7 cellular contexts compared by ENCODE assay signal in the genomic region with DNA sequence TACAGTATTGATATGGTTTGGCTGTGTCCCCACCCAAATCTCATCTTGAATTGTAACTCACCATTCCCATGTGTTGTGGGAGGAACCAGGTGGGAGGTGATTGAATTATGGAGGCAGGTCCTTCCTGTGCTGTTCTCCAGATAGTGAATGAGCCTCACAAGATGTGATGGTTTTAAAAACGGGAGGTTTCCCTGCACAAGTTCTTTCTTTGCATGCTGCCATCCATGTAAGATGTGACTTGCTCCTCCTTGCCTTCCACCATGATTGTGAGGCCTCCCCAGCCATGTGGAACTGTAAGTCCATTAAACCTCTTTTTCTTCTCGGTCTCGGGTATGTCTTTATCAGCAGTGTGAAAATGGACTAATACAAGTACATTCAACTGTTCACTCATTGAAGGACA. TPM values are rescaled to one million over a fixed set of nuclear protein-coding genes. Genes with fewer than 3 reads are reported as not detected.
DNase-seq lines count a peak whose midpoint lies in the region; ATAC-seq and TF ChIP-seq lines count a peak whose summit lies in the region.
"Not testable (repeated sequence)": the region's sequence is repeated elsewhere in the genome, so short reads cannot be mapped to it uniquely, and the experiment has no call there.

No MANE protein-coding gene starts in this region.

- H3K4me2 ChIP-seq in OCI-LY7 (ENCODE audit: low read length): not testable (repeated sequence)

- TF ChIP-seq CTCF in CD8-positive, alpha-beta T cell (IDR thresholded peaks at IDR 0.05); OCI-LY7 (conservative IDR thresholded peaks at IDR 0.05; ENCODE audit: low read length); nephron progenitor cell (IDR thresholded peaks at IDR 0.05): not testable (repeated sequence)

- DNase-seq in CD8-positive, alpha-beta T cell; activated CD4-positive, alpha-beta T cell treated with anti-CD3 and anti-CD28 coated beads, Interleukin-2, amount 10 ng/mL, durations not matched to agents 24 days and 14 days; central memory CD8-positive, alpha-beta T cell (ENCODE audit: low spot score in 2 of 2); naive B cell; nephron progenitor cell: not testable (repeated sequence)
- peak; percentile 29 for DNase-seq in OCI-LY7 (ENCODE audit: low spot score)

- POLR2A ChIA-PET in CD8-positive, alpha-beta T cell (lab: Charles Lee); OCI-LY7 (lab: Charles Lee): not testable (repeated sequence)

- H3K9me3 Mint-ChIP-seq in CD8-positive, alpha-beta T cell; activated CD4-positive, alpha-beta T cell treated with anti-CD3 and anti-CD28 coated beads, Interleukin-2, amount 10 ng/mL, durations not matched to agents 24 days and 14 days; activated naive CD4-positive, alpha-beta T cell treated with anti-CD3 and anti-CD28 coated beads, Interleukin-2, amount 50 U/mL, for 24 hours; central memory CD8-positive, alpha-beta T cell; naive B cell: not testable (repeated sequence)
- peaks cover 43% of the 10 kb centered on the region for H3K9me3 Mint-ChIP-seq in nephron progenitor cell

- not testable (repeated sequence) for H3K36me3 ChIP-seq in CD8-positive, alpha-beta T cell (ENCODE audit: insufficient read depth, low read length)
- H3K36me3 ChIP-seq in OCI-LY7 (ENCODE audit: insufficient read depth, low read length): peaks cover 14% of the 10 kb centered on the region

- intact Hi-C loops in CD8-positive, alpha-beta T cell (cut with DNase I, micrococcal nuclease): loop anchor here (5.0 to 10.0 kb wide), 11 partner anchors 351 to 1341 kb away; a partner anchor contains a TSS
- intact Hi-C loops in OCI-LY7 (cut with micrococcal nuclease; ENCODE audit: unreplicated experiment): loop anchor here (5.0 to 10.0 kb wide), 4 partner anchors 48 to 682 kb away; no protein-coding TSS in a partner anchor
- intact Hi-C loops in activated CD4-positive, alpha-beta T cell treated with anti-CD3 and anti-CD28 coated beads, Interleukin-2, amount 10 ng/mL, durations not matched to agents 24 days and 14 days (cut with micrococcal nuclease): loop anchor here (5.0 kb wide), 2 partner anchors 252 to 413 kb away; no protein-coding TSS in a partner anchor

- CTCF ChIA-PET in CD8-positive, alpha-beta T cell (lab: Charles Lee); OCI-LY7 (lab: Charles Lee; ENCODE audit: unreplicated experiment): not testable (repeated sequence)

- H3K27me3 ChIP-seq in CD8-positive, alpha-beta T cell (ENCODE audit: insufficient read depth, low read length): not testable (repeated sequence)

- not testable (repeated sequence) for H2AFZ ChIP-seq in OCI-LY7 (ENCODE audit: low read length)

- peaks cover 50% of the 10 kb centered on the region for H3K4me1 Mint-ChIP-seq in CD8-positive, alpha-beta T cell (ENCODE audit: low read depth)
- peaks cover 43% of the 10 kb centered on the region for H3K4me1 Mint-ChIP-seq in activated CD4-positive, alpha-beta T cell treated with anti-CD3 and anti-CD28 coated beads, Interleukin-2, amount 10 ng/mL, durations not matched to agents 24 days and 14 days
- peaks cover 61% of the 10 kb centered on the region for H3K4me1 Mint-ChIP-seq in activated naive CD4-positive, alpha-beta T cell treated with anti-CD3 and anti-CD28 coated beads, Interleukin-2, amount 50 U/mL, for 24 hours
- H3K4me1 Mint-ChIP-seq in central memory CD8-positive, alpha-beta T cell: peaks cover 61% of the 10 kb centered on the region
- H3K4me1 Mint-ChIP-seq in naive B cell (peaks cover 30 to 48% (median 42%) of the 10 kb centered on the region in 3 donors), nephron progenitor cell (peaks cover 33% of the 10 kb centered on the region)

- H3K27ac Mint-ChIP-seq in CD8-positive, alpha-beta T cell: peak overlapping the region; percentile 55
- H3K27ac Mint-ChIP-seq in activated CD4-positive, alpha-beta T cell treated with anti-CD3 and anti-CD28 coated beads, Interleukin-2, amount 10 ng/mL, durations not matched to agents 24 days and 14 days; activated naive CD4-positive, alpha-beta T cell treated with anti-CD3 and anti-CD28 coated beads, Interleukin-2, amount 50 U/mL, for 24 hours; central memory CD8-positive, alpha-beta T cell (ENCODE audit: low read depth); nephron progenitor cell: not testable (repeated sequence)
- H3K27ac Mint-ChIP-seq in naive B cell: peak overlapping the region in 4 of 6 donors; percentile 3 to 88 (median 35)

- H3K27me3 Mint-ChIP-seq in CD8-positive, alpha-beta T cell (ENCODE audit: low read depth); activated CD4-positive, alpha-beta T cell treated with anti-CD3 and anti-CD28 coated beads, Interleukin-2, amount 10 ng/mL, durations not matched to agents 24 days and 14 days; activated naive CD4-positive, alpha-beta T cell treated with anti-CD3 and anti-CD28 coated beads, Interleukin-2, amount 50 U/mL, for 24 hours; central memory CD8-positive, alpha-beta T cell; naive B cell; nephron progenitor cell (ENCODE audit: low read depth, poor library complexity): not testable (repeated sequence)

- H3K4me1 ChIP-seq in CD8-positive, alpha-beta T cell (ENCODE audit: insufficient read depth, low read length): peaks cover 15% of the 10 kb centered on the region
- H3K4me1 ChIP-seq in OCI-LY7 (ENCODE audit: insufficient read depth, low read length, poor library complexity, severe bottlenecking): peaks cover 16% of the 10 kb centered on the region

- not testable (repeated sequence) for H4K20me1 ChIP-seq in OCI-LY7 (ENCODE audit: insufficient read depth, low read length)

- ATAC-seq in CD8-positive, alpha-beta T cell; central memory CD8-positive, alpha-beta T cell (replicated peaks; ENCODE audit: extremely low read depth, poor library complexity, severe bottlenecking); naive B cell (ENCODE audit: low read depth in 2 of 2): not testable (repeated sequence)

- peaks cover 34% of the 10 kb centered on the region; the same call in 1 of the 2 replicates for H3K79me2 ChIP-seq in OCI-LY7 (ENCODE audit: insufficient read depth, low read depth, low read length)

- peaks cover 20% of the 10 kb centered on the region for H3K36me3 Mint-ChIP-seq in CD8-positive, alpha-beta T cell
- H3K36me3 Mint-ChIP-seq in activated CD4-positive, alpha-beta T cell treated with anti-CD3 and anti-CD28 coated beads, Interleukin-2, amount 10 ng/mL, durations not matched to agents 24 days and 14 days (ENCODE audit: low read depth): peaks cover 30% of the 10 kb centered on the region
- not testable (repeated sequence) for H3K36me3 Mint-ChIP-seq in activated naive CD4-positive, alpha-beta T cell treated with anti-CD3 and anti-CD28 coated beads, Interleukin-2, amount 50 U/mL, for 24 hours; central memory CD8-positive, alpha-beta T cell (ENCODE audit: insufficient read depth); naive B cell
- H3K36me3 Mint-ChIP-seq in nephron progenitor cell (ENCODE audit: low read depth): peaks cover 57% of the 10 kb centered on the region

- not testable (repeated sequence) for H3K4me3 Mint-ChIP-seq in CD8-positive, alpha-beta T cell
- H3K4me3 Mint-ChIP-seq in activated CD4-positive, alpha-beta T cell treated with anti-CD3 and anti-CD28 coated beads, Interleukin-2, amount 10 ng/mL, durations not matched to agents 24 days and 14 days: peak overlapping the region; percentile 22
- H3K4me3 Mint-ChIP-seq in activated naive CD4-positive, alpha-beta T cell treated with anti-CD3 and anti-CD28 coated beads, Interleukin-2, amount 50 U/mL, for 24 hours: peak overlapping the region; percentile 64
- peak overlapping the region; percentile 48 for H3K4me3 Mint-ChIP-seq in central memory CD8-positive, alpha-beta T cell
- H3K4me3 Mint-ChIP-seq in naive B cell: peak overlapping the region in 5 of 8 donors; percentile 77 to 98 (median 96)
- peak overlapping the region; percentile 43 for H3K4me3 Mint-ChIP-seq in nephron progenitor cell

- not testable (repeated sequence) for H3K9me3 ChIP-seq in CD8-positive, alpha-beta T cell (ENCODE audit: low read length); OCI-LY7 (ENCODE audit: low read length)

- not testable (repeated sequence) for H3K4me3 ChIP-seq in CD8-positive, alpha-beta T cell (ENCODE audit: low read depth, low read length); OCI-LY7 (ENCODE audit: low read depth, low read length, poor library complexity, severe bottlenecking)

- not testable (repeated sequence) for H3K9me2 ChIP-seq in OCI-LY7 (ENCODE audit: insufficient read depth, low read length)

- BruUV-seq in OCI-LY7 (replicated peaks; lab: Mats Ljungman, UMichigan): not testable (repeated sequence)

- not testable (repeated sequence) for H3K27ac ChIP-seq in CD8-positive, alpha-beta T cell (ENCODE audit: low read depth, low read length); OCI-LY7 (ENCODE audit: low read depth, low read length, poor library complexity, severe bottlenecking)

RNA-seq across cellular contexts. Expression of a gene that starts 2.0 kb away (rescaled TPM):
- 10 to 100 TPM; 16.6 to 17.8 TPM for total RNA-seq in CD8-positive, alpha-beta T cell
- 5.8 and 13.8 TPM in 2 replicates for total RNA-seq in OCI-LY7 (2014; rRNA removed; shearing (Covaris generic))
- total RNA-seq in OCI-LY7 (2022): 31.3 and 33.0 TPM in 2 replicates
- 16.3 and 18.8 TPM in 2 replicates for total RNA-seq in activated CD4-positive, alpha-beta T cell treated with anti-CD3 and anti-CD28 coated beads, Interleukin-2, amount 10 ng/mL, durations not matched to agents 24 days and 14 days
- polyA plus RNA-seq in naive B cell (ENCODE audit: low read depth in 6 of 6): 10 to 100 TPM; 19.4 to 32.4 (median 28.3) TPM

RNA-seq across cellular contexts. Expression of a gene that starts 2.1 kb away (rescaled TPM):
- 1 to 10 TPM; 2.6 to 3.0 TPM for total RNA-seq in CD8-positive, alpha-beta T cell
- 8.7 and 10.0 TPM in 2 replicates for total RNA-seq in OCI-LY7 (2014; rRNA removed; shearing (Covaris generic))
- total RNA-seq in OCI-LY7 (2022): 14.6 and 19.8 TPM in 2 replicates
- 16.8 and 18.0 TPM in 2 replicates for total RNA-seq in activated CD4-positive, alpha-beta T cell treated with anti-CD3 and anti-CD28 coated beads, Interleukin-2, amount 10 ng/mL, durations not matched to agents 24 days and 14 days
- polyA plus RNA-seq in naive B cell (ENCODE audit: low read depth in 6 of 6): 1 to 10 TPM in 5 of 6 donors, not detected in 1; 1.5 to 3.6 (median 2.2) TPM
